In genomic region chrX:18149454-18149853, GRCh38 we compare ENCODE assay signal across 20 cellular contexts.
"Had no signal": no experiment of that assay in that cellular context is flagged by ENCODE, and none has a peak within 500 bp of the region (broad histone marks: within the 10 kb centered on the region; RNA-seq: fewer than 3 reads in every experiment).

No MANE protein-coding gene starts in this region.

- H3K4me1 ChIP-seq: foreskin keratinocyte, left ventricle myocardium inferior, upper lobe of left lung had no signal

- H3K27me3 ChIP-seq: foreskin keratinocyte, upper lobe of left lung had no signal

- H3K4me3 ChIP-seq: left ventricle myocardium inferior, thoracic aorta, upper lobe of left lung had no signal

- DNase-seq: activated CD4-positive, alpha-beta T cell treated with anti-CD3 and anti-CD28 coated beads for 1 hour; activated CD8-positive, alpha-beta memory T cell treated with anti-CD3 and anti-CD28 coated beads, Interleukin-2, amount 50 U/mL, for 48 hours; activated effector memory CD4-positive, alpha-beta T cell treated with Interleukin-2 at 50 U/mL for 16 hours; activated naive CD4-positive, alpha-beta T cell treated with anti-CD3 and anti-CD28 coated beads for 36 hours; activated naive CD8-positive, alpha-beta T cell treated with anti-CD3 and anti-CD28 coated beads, Interleukin-2, amount 10 ng/mL, durations not matched to agents 7 days and 5 days; activated T-cell treated with anti-CD3 and anti-CD28 coated beads, Interleukin-2, amount 50 U/mL, for 48 hours; amniotic stem cell; cerebellar nuclear complex; cortex of kidney; erythroblast; immature natural killer cell; left ventricle myocardium inferior; mammary epithelial cell; midbrain; stimulated activated CD4-positive, alpha-beta T cell treated with anti-CD3 and anti-CD28 coated beads, Interleukin-4, amount 100 ng/mL, for 24 hours; stimulated activated naive CD4-positive, alpha-beta T cell treated with Interleukin-2 at 50 U/mL for 16 hours; T-helper 9 cell; upper lobe of left lung had no signal

- H3K9me3 ChIP-seq: left ventricle myocardium inferior, thoracic aorta, upper lobe of left lung had no signal

- ATAC-seq: foreskin keratinocyte had no signal

- H3K27ac ChIP-seq: foreskin keratinocyte, left ventricle myocardium inferior, thoracic aorta, upper lobe of left lung had no signal

- H3K36me3 ChIP-seq: left ventricle myocardium inferior, thoracic aorta, upper lobe of left lung had no signal
